8 cellular contexts compared by ENCODE assay signal in the genomic region with DNA sequence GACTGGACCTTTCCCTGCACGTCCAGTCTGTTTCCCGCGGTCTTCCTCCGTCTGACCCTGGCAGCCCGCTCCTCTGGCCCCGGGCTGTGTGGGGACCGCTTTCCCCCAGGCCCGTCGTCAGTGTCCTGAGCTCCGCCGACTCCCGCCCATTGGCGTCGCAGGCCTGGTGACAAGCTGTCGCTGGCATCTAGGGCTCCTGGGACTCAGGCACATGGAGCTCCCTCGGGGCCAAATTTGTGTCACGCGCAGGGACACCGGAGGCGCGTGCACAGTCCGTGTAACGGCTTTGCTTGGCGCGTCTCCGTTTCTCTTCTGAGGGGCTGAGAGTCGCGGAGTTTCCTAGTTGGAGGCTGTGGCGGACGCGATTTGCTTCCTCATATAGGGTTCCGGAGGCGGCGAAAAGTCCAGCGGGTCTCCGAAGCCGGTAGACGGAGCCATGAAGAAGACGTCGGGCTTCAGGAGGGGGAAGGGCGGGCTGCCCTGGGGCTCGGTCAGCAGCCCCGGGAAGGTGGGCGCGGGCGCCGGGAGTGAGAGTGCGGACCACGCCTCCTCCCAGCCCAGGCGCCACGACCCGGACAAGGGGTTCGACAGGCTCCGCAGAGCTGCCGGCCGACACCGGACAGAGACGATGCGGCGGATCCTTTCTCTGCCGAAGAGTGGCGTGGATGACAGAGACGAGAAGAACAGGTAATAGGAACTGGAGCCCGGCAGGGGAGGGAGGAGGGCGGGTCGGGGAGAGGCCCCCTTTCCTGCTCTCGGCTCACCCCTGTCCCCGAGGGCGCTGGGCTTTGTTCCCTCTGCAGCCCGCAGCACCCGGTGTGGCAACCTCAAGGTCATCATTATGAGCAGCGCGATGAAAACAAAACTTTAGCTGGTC. TPM values are rescaled to one million over a fixed set of nuclear protein-coding genes. Genes with fewer than 3 reads are reported as not detected.
A peak's percentile ranks its signal among the peaks of the same experiment; 100 is the strongest.
DNase-seq lines count a peak whose midpoint lies in the region; ATAC-seq and TF ChIP-seq lines count a peak whose summit lies in the region.
"Not testable (repeated sequence)": the region's sequence is repeated elsewhere in the genome, so short reads cannot be mapped to it uniquely, and the experiment has no call there.

No MANE protein-coding gene starts in this region.

- peak overlapping the region; percentile 46 for H2AFZ ChIP-seq in trophoblast cell (ENCODE audit: insufficient read depth, low read length, poor library complexity)

- not testable (repeated sequence) for H4K12ac ChIP-seq in trophoblast cell (ENCODE audit: low read depth, low read length)

- H4K8ac ChIP-seq in trophoblast cell (ENCODE audit: low read depth, low read length), result not testable (repeated sequence)

- not testable (repeated sequence) for H3K9me3 Mint-ChIP-seq in activated naive CD4-positive, alpha-beta T cell treated with anti-CD3 and anti-CD28 coated beads, Interleukin-2, amount 50 U/mL, for 72 hours

- H3K27me3 ChIP-seq in RWPE2 (ENCODE audit: insufficient read depth, poor library complexity, severe bottlenecking), result peaks cover 25% of the 10 kb centered on the region
- not testable (repeated sequence) for H3K27me3 ChIP-seq in esophagus (ENCODE audit: control insufficient read depth in 1 of 2, insufficient read depth in 2 of 2, low read length in 2 of 2); trophoblast cell (ENCODE audit: insufficient read depth, low read length); vagina

- not testable (repeated sequence) for TF ChIP-seq POLR2A in vagina (IDR thresholded peaks at IDR 0.05)

- H3K4me3 ChIP-seq in GM12875 (ENCODE audit: low read depth, low read length), result peak overlapping the region; percentile 45
- peak overlapping the region; percentile 14 for H3K4me3 ChIP-seq in RWPE2 (ENCODE audit: severe bottlenecking)
- peak overlapping the region; percentile 27 to 54 for H3K4me3 ChIP-seq in esophagus (ENCODE audit: low read depth in 1 of 2, low read length in 2 of 2)
- peak overlapping the region; percentile 22 for H3K4me3 ChIP-seq in trophoblast cell (ENCODE audit: low read depth, low read length)
- H3K4me3 ChIP-seq in vagina, result peak overlapping the region; percentile 32 to 42

- H3K79me2 ChIP-seq in trophoblast cell (ENCODE audit: control insufficient read depth, insufficient read depth, low read length, poor library complexity), result not testable (repeated sequence)

- not testable (repeated sequence) for H2AK5ac ChIP-seq in trophoblast cell (ENCODE audit: low read length)

- H3K4ac ChIP-seq in trophoblast cell (ENCODE audit: low read depth, low read length), result not testable (repeated sequence)

- intact Hi-C loops in left colon (cut with DNase I, micrococcal nuclease); vagina (cut with DNase I): not testable (repeated sequence)

- WGBS in esophagus, 2 donors, result 4 to 5% methylated on average over 48 to 73 of the region's 73 CpGs
- no CpG with 5 or more reads among the region's 73 CpGs for WGBS in trophoblast cell (ENCODE audit: extremely low coverage, insufficient coverage, insufficient read length)

- H2BK5ac ChIP-seq in trophoblast cell (ENCODE audit: low read depth, low read length, poor library complexity), result not testable (repeated sequence)

- H3K79me1 ChIP-seq in trophoblast cell (ENCODE audit: low read length), result not testable (repeated sequence)

- H3K27ac ChIP-seq in RWPE2 (ENCODE audit: poor library complexity, severe bottlenecking); esophagus (ENCODE audit: low read depth in 2 of 2, low read length in 1 of 2); trophoblast cell (ENCODE audit: low read depth, low read length); vagina: not testable (repeated sequence)

- H3K4me1 ChIP-seq in RWPE2 (ENCODE audit: insufficient read depth, poor library complexity, severe bottlenecking); esophagus (ENCODE audit: control insufficient read depth in 2 of 2, insufficient read depth in 2 of 2, low read length in 1 of 2); trophoblast cell (ENCODE audit: control insufficient read depth in 1 of 2, insufficient read depth in 2 of 2, low read length in 2 of 2): not testable (repeated sequence)
- H3K4me1 ChIP-seq in vagina, result peaks cover 14% of the 10 kb centered on the region

- H3K4me2 ChIP-seq in trophoblast cell (ENCODE audit: low read length), result peak overlapping the region; percentile 59

- not testable (repeated sequence) for H2BK12ac ChIP-seq in trophoblast cell (ENCODE audit: low read length)

- H3K36me3 ChIP-seq in RWPE2 (ENCODE audit: low read depth); esophagus (ENCODE audit: control insufficient read depth in 2 of 2, insufficient read depth in 2 of 2, low read length in 1 of 2); trophoblast cell (ENCODE audit: control insufficient read depth in 1 of 2, insufficient read depth in 2 of 2, low read length in 2 of 2); vagina: not testable (repeated sequence)

- not testable (repeated sequence) for H3K14ac ChIP-seq in trophoblast cell (ENCODE audit: low read length)

- H3K9me3 ChIP-seq in RWPE2 (ENCODE audit: severe bottlenecking); esophagus (ENCODE audit: control insufficient read depth in 2 of 2, insufficient read depth in 1 of 2, low read depth in 1 of 2, low read length in 1 of 2); trophoblast cell (ENCODE audit: insufficient read depth, low read depth, low read length); vagina: not testable (repeated sequence)

- not testable (repeated sequence) for H3K18ac ChIP-seq in trophoblast cell (ENCODE audit: low read length)

- not testable (repeated sequence) for H2BK120ac ChIP-seq in trophoblast cell (ENCODE audit: insufficient read depth, low read length, poor library complexity)

- H4K91ac ChIP-seq in trophoblast cell (ENCODE audit: low read depth, low read length), result not testable (repeated sequence)

- H3K36me3 Mint-ChIP-seq in activated naive CD4-positive, alpha-beta T cell treated with anti-CD3 and anti-CD28 coated beads, Interleukin-2, amount 50 U/mL, for 72 hours, result not testable (repeated sequence)

- peak; percentile 48 for ATAC-seq in HG03460 (IDR thresholded peaks at IDR 0.05; ENCODE audit: unreplicated experiment)
- ATAC-seq in RWPE2 (ENCODE audit: low read depth), result peak; percentile 49; the same call in 2 of the 3 replicates
- ATAC-seq in activated naive CD4-positive, alpha-beta T cell treated with anti-CD3 and anti-CD28 coated beads, Interleukin-2, amount 50 U/mL, for 72 hours, result peak; percentile 62 to 66
- peak; percentile 56 for ATAC-seq in left colon

- not testable (repeated sequence) for H3K9ac ChIP-seq in trophoblast cell (ENCODE audit: low read length)

- DNase-seq in RWPE2 (ENCODE audit: low spot score); activated naive CD4-positive, alpha-beta T cell treated with anti-CD3 and anti-CD28 coated beads, Interleukin-2, amount 50 U/mL, for 72 hours (ENCODE audit: low spot score in 2 of 2); vagina (ENCODE audit: extremely low spot score in 2 of 2): not testable (repeated sequence)
- DNase-seq in left colon (peak in 1 of 2 donors; percentile 25), trophoblast cell (peak; percentile 8 to 36)

- H3K27ac Mint-ChIP-seq in activated naive CD4-positive, alpha-beta T cell treated with anti-CD3 and anti-CD28 coated beads, Interleukin-2, amount 50 U/mL, for 72 hours, result not testable (repeated sequence)

- not testable (repeated sequence) for TF ChIP-seq CTCF in GM12875 (IDR thresholded peaks at IDR 0.05; ENCODE audit: borderline replicate concordance, insufficient read depth, low read depth, low read length); RWPE2 (IDR thresholded peaks at IDR 0.05; ENCODE audit: poor library complexity, severe bottlenecking); vagina (IDR thresholded peaks at IDR 0.05)

- not testable (repeated sequence) for H3K23ac ChIP-seq in trophoblast cell (ENCODE audit: low read length)

RNA-seq across cellular contexts. Expression of a gene that starts 29.1 kb away (rescaled TPM):
- total RNA-seq in activated naive CD4-positive, alpha-beta T cell treated with anti-CD3 and anti-CD28 coated beads, Interleukin-2, amount 50 U/mL, for 72 hours, result 10 to 100 TPM in 1 of 2 donors, 1 to 10 TPM in 1; 9.1 to 40.0 TPM
- 10 to 100 TPM; 14.7 to 16.7 TPM for polyA plus RNA-seq in esophagus
- total RNA-seq in left colon (100 to 1,000 TPM; 129 to 137 TPM), vagina (47.4 TPM)
- 19.1 and 20.4 TPM in 2 replicates for polyA plus RNA-seq in trophoblast cell (2013)
